ENCODE assay signal across 8 cellular contexts in genomic region chr11:33063326-33063775, GRCh38. TPM values are rescaled to one million over a fixed set of nuclear protein-coding genes. Genes with fewer than 3 reads are reported as not detected.
DNase-seq lines count a peak whose midpoint lies in the region; ATAC-seq and FAIRE-seq lines count a peak whose summit lies in the region.

No MANE protein-coding gene starts in this region.

- no peak for FAIRE-seq in frontal cortex (lab: Jason Lieb, UNC)

- no peak overlapping the region for H3K4me3 Mint-ChIP-seq in activated naive CD4-positive, alpha-beta T cell treated with anti-CD3 and anti-CD28 coated beads, Interleukin-2, amount 10 ng/mL, durations not matched to agents 7 days and 5 days

- no peaks in the 10 kb centered on the region for H3K27me3 Mint-ChIP-seq in activated naive CD4-positive, alpha-beta T cell treated with anti-CD3 and anti-CD28 coated beads, Interleukin-2, amount 10 ng/mL, durations not matched to agents 7 days and 5 days

- peak overlapping the region; percentile 0 for H3K27ac Mint-ChIP-seq in activated naive CD4-positive, alpha-beta T cell treated with anti-CD3 and anti-CD28 coated beads, Interleukin-2, amount 10 ng/mL, durations not matched to agents 7 days and 5 days

- H3K36me3 Mint-ChIP-seq in activated naive CD4-positive, alpha-beta T cell treated with anti-CD3 and anti-CD28 coated beads, Interleukin-2, amount 10 ng/mL, durations not matched to agents 7 days and 5 days: peaks cover 30% of the 10 kb centered on the region

- H3K9me3 Mint-ChIP-seq in activated naive CD4-positive, alpha-beta T cell treated with anti-CD3 and anti-CD28 coated beads, Interleukin-2, amount 10 ng/mL, durations not matched to agents 7 days and 5 days: no peaks in the 10 kb centered on the region

- peak; percentile 51 for ATAC-seq in HG03439 (IDR thresholded peaks at IDR 0.05; ENCODE audit: unreplicated experiment)
- ATAC-seq in GM18873 (IDR thresholded peaks at IDR 0.05; ENCODE audit: low FRiP score, unreplicated experiment): no peak
- no peak for ATAC-seq in GM21423 (IDR thresholded peaks at IDR 0.05; ENCODE audit: unreplicated experiment)

- peaks cover 26% of the 10 kb centered on the region for H3K4me1 Mint-ChIP-seq in activated naive CD4-positive, alpha-beta T cell treated with anti-CD3 and anti-CD28 coated beads, Interleukin-2, amount 10 ng/mL, durations not matched to agents 7 days and 5 days

- CTCF ChIA-PET in activated naive CD4-positive, alpha-beta T cell treated with anti-CD3 and anti-CD28 coated beads, Interleukin-2, amount 10 ng/mL, durations not matched to agents 7 days and 5 days (lab: Charles Lee): interaction anchor here (1.2 to 7.0 kb wide), 7 partner anchors 22 to 270 kb away, joined by 3 to 128 read pairs (median 6); partner anchors contain the start of gene TCP11L1

- DNase-seq in activated naive CD4-positive, alpha-beta T cell treated with anti-CD3 and anti-CD28 coated beads, Interleukin-2, amount 10 ng/mL, durations not matched to agents 7 days and 5 days: no peak
- no peak for DNase-seq in activated naive CD4-positive, alpha-beta T cell treated with Interleukin-2 at 50 U/mL for 16 hours
- peak; percentile 44 for DNase-seq in astrocyte of the hippocampus (ENCODE audit: low read depth, low spot score)
- peak; percentile 31 for DNase-seq in stromal cell of bone marrow (ENCODE audit: low read depth)
- DNase-seq in frontal cortex (ENCODE audit: low spot score in 2 of 2): no peak

RNA-seq across cellular contexts. Expression of gene TCP11L1, which starts 24.0 kb away (rescaled TPM):
- 25.3 TPM for total RNA-seq in frontal cortex

RNA-seq across cellular contexts. Expression of gene DEPDC7, which starts 47.7 kb away (rescaled TPM):
- total RNA-seq in frontal cortex: 1.6 TPM

Comparison
In these comparisons a context has a peak if more than half of its experiments do, and no peak if none do; other contexts are left out.
1. DNase-seq: peak in astrocyte of the hippocampus (single experiment) and stromal cell of bone marrow (single experiment); none in activated naive CD4-positive, alpha-beta T cell treated with anti-CD3 and anti-CD28 coated beads, Interleukin-2, amount 10 ng/mL, durations not matched to agents 7 days and 5 days (single experiment), activated naive CD4-positive, alpha-beta T cell treated with Interleukin-2 at 50 U/mL for 16 hours (single experiment) and frontal cortex (0 of 2).